8 cellular contexts compared by ENCODE assay signal in genomic region chr12:11650697-11651281, GRCh38. TPM values are rescaled to one million over a fixed set of nuclear protein-coding genes. Genes with fewer than 3 reads are reported as not detected.
DNase-seq lines count a peak whose midpoint lies in the region; ATAC-seq and TF ChIP-seq lines count a peak whose summit lies in the region.

No MANE protein-coding gene starts in this region.

- H3K36me3 ChIP-seq in HAP-1 (replicated peaks) = no peaks in the 10 kb centered on the region
- H3K36me3 ChIP-seq in colonic mucosa = no peaks in the 10 kb centered on the region
- H3K36me3 ChIP-seq in lower lobe of right lung = no peaks in the 10 kb centered on the region
- no peaks in the 10 kb centered on the region for H3K36me3 ChIP-seq in tibial artery

- DNase-seq in Ammon's horn (ENCODE audit: low spot score) = peak; percentile 57
- peak; percentile 23 to 29 for DNase-seq in HAP-1 (ENCODE audit: low spot score in 2 of 2)
- peak; percentile 42 for DNase-seq in RKO (ENCODE audit: low spot score)
- DNase-seq in colonic mucosa = peak; percentile 49
- no peak for DNase-seq in lower lobe of right lung
- no peak for DNase-seq in tibial artery

- H3K27me3 ChIP-seq in HAP-1 (ENCODE audit: low read depth) = no peaks in the 10 kb centered on the region
- no peaks in the 10 kb centered on the region for H3K27me3 ChIP-seq in colonic mucosa
- no peaks in the 10 kb centered on the region for H3K27me3 ChIP-seq in lower lobe of right lung (ENCODE audit: low read depth)
- H3K27me3 ChIP-seq in tibial artery = no peaks in the 10 kb centered on the region

- in situ Hi-C loops in HAP-1 (cut with MboI; ENCODE audit: low sequenced_read_pairs) = no loop called here

- H3K9ac ChIP-seq in colonic mucosa (ENCODE audit: low read depth in 2 of 2, low read length in 2 of 2) = peak overlapping the region; percentile 52 to 76

- intact Hi-C loops in colonic mucosa (cut with DNase I) = loop anchor here (5.0 kb wide), 1 partner anchor 82 kb away; no protein-coding TSS in a partner anchor
- intact Hi-C loops in lower lobe of right lung (cut with DNase I) = no loop called here
- intact Hi-C loops in tibial artery (cut with DNase I; ENCODE audit: low total_unique reads) = loop anchor here (10.0 kb wide), 1 partner anchor 114 kb away; no protein-coding TSS in a partner anchor

- ATAC-seq in lower lobe of right lung = peak in 1 of 2 donors; percentile 13
- ATAC-seq in GM21390 (IDR thresholded peaks at IDR 0.05; ENCODE audit: unreplicated experiment) = no peak
- ATAC-seq in HG03354 (IDR thresholded peaks at IDR 0.05; ENCODE audit: poor library complexity, severe bottlenecking, unreplicated experiment) = no peak

- H3K9me3 ChIP-seq in HAP-1 (no peaks in the 10 kb centered on the region), colonic mucosa (no peaks in the 10 kb centered on the region), lower lobe of right lung (no peaks in the 10 kb centered on the region), tibial artery (no peaks in the 10 kb centered on the region)

- peak overlapping the region; percentile 69 for H3K4me3 ChIP-seq in HAP-1
- peak overlapping the region; percentile 67 for H3K4me3 ChIP-seq in colonic mucosa
- peak overlapping the region; percentile 82 for H3K4me3 ChIP-seq in lower lobe of right lung
- peak overlapping the region; percentile 88 for H3K4me3 ChIP-seq in tibial artery

- H3K27ac ChIP-seq in colonic mucosa (peak overlapping the region; percentile 97), lower lobe of right lung (peak overlapping the region; percentile 96), tibial artery (peak overlapping the region; percentile 95)

- TF ChIP-seq CTCF in colonic mucosa (IDR thresholded peaks at IDR 0.05) (no peak), lower lobe of right lung (IDR thresholded peaks at IDR 0.05) (no peak), tibial artery (IDR thresholded peaks at IDR 0.05) (no peak)

- H3K4me1 ChIP-seq in HAP-1 = peaks cover 12% of the 10 kb centered on the region
- peaks cover 5% of the 10 kb centered on the region for H3K4me1 ChIP-seq in colonic mucosa
- H3K4me1 ChIP-seq in lower lobe of right lung = peaks cover 44% of the 10 kb centered on the region
- H3K4me1 ChIP-seq in tibial artery = peaks cover 0 to 39% (median 30%) of the 10 kb centered on the region in 4 donors

RNA-seq across cellular contexts. Expression of gene ETV6, which starts 1.3 kb away (rescaled TPM):
- total RNA-seq in colonic mucosa (10 to 100 TPM; 49.2 to 73.1 TPM), lower lobe of right lung (48.4 TPM)

Comparison
In these comparisons a context has a peak if more than half of its experiments do, and no peak if none do; other contexts are left out.
1. DNase-seq: peak in Ammon's horn (single experiment), HAP-1 (2 of 2), RKO (single experiment) and colonic mucosa (single experiment); none in lower lobe of right lung (single experiment) and tibial artery (0 of 2).
2. Peak in every context shown above with its lines, with median percentiles within 50 percentile points of each other: H3K4me3 ChIP-seq and H3K27ac ChIP-seq.